In the genomic region with DNA sequence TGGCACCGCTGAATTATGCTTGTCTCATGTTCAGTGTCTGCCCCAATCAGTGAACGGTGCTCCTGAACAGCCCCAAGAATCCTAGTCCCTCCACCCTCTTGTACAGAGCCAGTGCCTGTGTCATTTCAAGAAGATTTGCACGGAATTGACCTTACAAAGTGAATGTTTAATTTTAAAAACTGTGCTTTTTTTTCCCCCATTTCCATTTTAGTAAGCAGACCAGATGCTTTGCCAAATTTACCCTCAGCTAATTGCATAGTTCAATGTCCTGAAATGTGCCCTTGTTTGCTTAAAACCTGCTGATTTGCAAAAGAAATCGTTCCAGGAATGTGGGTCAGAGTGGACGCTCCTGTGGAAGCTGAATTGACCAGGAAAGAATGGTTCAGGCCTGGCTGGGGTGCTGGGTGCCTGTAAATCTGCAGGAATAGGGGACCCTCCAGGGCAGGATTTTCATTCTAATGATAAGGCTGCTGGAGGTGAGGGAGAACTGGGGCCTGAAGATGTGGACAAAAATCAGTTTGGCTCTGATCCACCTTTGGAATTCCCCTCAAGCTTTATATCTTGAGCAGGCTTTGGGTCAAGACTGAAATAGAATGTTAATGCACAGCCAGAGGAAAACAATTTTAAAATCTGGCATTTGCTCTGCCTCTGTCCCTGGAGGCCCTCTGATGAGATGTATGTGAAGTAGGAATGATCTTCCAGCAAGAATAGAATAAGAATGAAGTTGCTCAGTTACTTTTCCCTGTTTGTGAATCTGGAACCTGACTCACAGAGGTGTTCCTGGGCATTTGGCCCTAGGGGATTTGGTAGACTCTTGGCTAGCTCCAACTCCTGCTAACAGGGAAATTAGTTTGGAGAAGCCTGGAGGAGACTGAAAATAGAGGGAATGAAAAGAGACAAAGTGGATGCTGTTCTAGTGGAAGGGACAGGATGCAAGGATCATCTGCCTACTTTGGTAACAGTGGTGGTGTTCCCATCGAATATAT, we compare ENCODE assay signal across 1 cellular context.
TF ChIP-seq lines count a peak whose summit lies in the region.

No MANE protein-coding gene starts in this region.

TF ChIP-seq in HepG2, 621 proteins besides CTCF, POLR2A, EP300 and RAD21 (continued from another document and continues in another):
- TF ChIP-seq ZNF503 (CRISPR knock-in tag; IDR thresholded peaks at IDR 0.05): peak; percentile 45; the same call in 1 of the 2 replicates
- peak; percentile 60; the same call in 1 of the 2 replicates for TF ChIP-seq ZNF33B (CRISPR knock-in tag; IDR thresholded peaks at IDR 0.05)
- TF ChIP-seq ZNF710 (CRISPR knock-in tag; IDR thresholded peaks at IDR 0.05; ENCODE audit: borderline replicate concordance): peak; percentile 28; the same call in 1 of the 2 replicates
- peak; percentile 57; the same call in 1 of the 2 replicates for TF ChIP-seq NCOA2 (CRISPR knock-in tag; IDR thresholded peaks at IDR 0.05)
- peak; percentile 50; the same call in 1 of the 2 replicates for TF ChIP-seq LCORL (IDR thresholded peaks at IDR 0.05)
- TF ChIP-seq LCORL (CRISPR knock-in tag; IDR thresholded peaks at IDR 0.05): peak; percentile 88; the same call in 1 of the 2 replicates
- peak; percentile 82 for TF ChIP-seq PAXIP1 (CRISPR knock-in tag; conservative IDR thresholded peaks at IDR 0.05)
- no peak for TF ChIP-seq MYNN (CRISPR knock-in tag; IDR thresholded peaks at IDR 0.05; ENCODE audit: low read depth)
- TF ChIP-seq TBX2 (CRISPR knock-in tag; IDR thresholded peaks at IDR 0.05; ENCODE audit: borderline replicate concordance): peak; percentile 67; the same call in 1 of the 2 replicates
- peak; percentile 70; the same call in 1 of the 2 replicates for TF ChIP-seq ZNF292 (CRISPR knock-in tag; IDR thresholded peaks at IDR 0.05; ENCODE audit: borderline replicate concordance, low read depth)
- 0 out of 2 replicates have a peak, but pooled peaks have one; percentile 41 for TF ChIP-seq ZBTB43 (CRISPR knock-in tag; conservative IDR thresholded peaks at IDR 0.05)
- TF ChIP-seq MEF2D (CRISPR knock-in tag; IDR thresholded peaks at IDR 0.05): 0 out of 2 replicates have a peak, but pooled peaks have one; percentile 29
- no peak for TF ChIP-seq MNT (IDR thresholded peaks at IDR 0.05)
- TF ChIP-seq MED1 (CRISPR knock-in tag; IDR thresholded peaks at IDR 0.05): peak; percentile 78
- TF ChIP-seq MEIS2 (CRISPR knock-in tag; IDR thresholded peaks at IDR 0.05): no peak
- TF ChIP-seq MEIS1 (CRISPR knock-in tag; IDR thresholded peaks at IDR 0.05; ENCODE audit: borderline replicate concordance): no peak
- TF ChIP-seq ZBTB8A (CRISPR knock-in tag; IDR thresholded peaks at IDR 0.05; ENCODE audit: borderline replicate concordance, low read depth): no peak
- TF ChIP-seq TGIF2 (CRISPR knock-in tag; IDR thresholded peaks at IDR 0.05): 0 out of 2 replicates have a peak, but pooled peaks have one; percentile 48
- TF ChIP-seq, protein P1, sequence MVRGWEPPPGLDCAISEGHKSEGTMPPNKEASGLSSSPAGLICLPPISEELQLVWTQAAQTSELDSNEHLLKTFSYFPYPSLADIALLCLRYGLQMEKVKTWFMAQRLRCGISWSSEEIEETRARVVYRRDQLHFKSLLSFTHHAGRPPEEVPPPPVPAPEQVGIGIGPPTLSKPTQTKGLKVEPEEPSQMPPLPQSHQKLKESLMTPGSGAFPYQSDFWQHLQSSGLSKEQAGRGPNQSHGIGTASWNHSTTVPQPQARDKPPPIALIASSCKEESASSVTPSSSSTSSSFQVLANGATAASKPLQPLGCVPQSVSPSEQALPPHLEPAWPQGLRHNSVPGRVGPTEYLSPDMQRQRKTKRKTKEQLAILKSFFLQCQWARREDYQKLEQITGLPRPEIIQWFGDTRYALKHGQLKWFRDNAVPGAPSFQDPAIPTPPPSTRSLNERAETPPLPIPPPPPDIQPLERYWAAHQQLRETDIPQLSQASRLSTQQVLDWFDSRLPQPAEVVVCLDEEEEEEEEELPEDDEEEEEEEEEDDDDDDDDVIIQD (CRISPR knock-in tag; IDR thresholded peaks at IDR 0.05; ENCODE audit: low read depth): peak; percentile 41; the same call in 1 of the 2 replicates
- TF ChIP-seq KDM6A (CRISPR knock-in tag; IDR thresholded peaks at IDR 0.05; ENCODE audit: low read depth): no peak
- no peak for TF ChIP-seq HIVEP1 (CRISPR knock-in tag; IDR thresholded peaks at IDR 0.05)
- peak; percentile 51; the same call in 1 of the 2 replicates for TF ChIP-seq POGZ (CRISPR knock-in tag; IDR thresholded peaks at IDR 0.05)
- TF ChIP-seq MIXL1 (CRISPR knock-in tag; IDR thresholded peaks at IDR 0.05): peak; percentile 73; the same call in 1 of the 2 replicates
- peak; percentile 6; the same call in 1 of the 2 replicates for TF ChIP-seq HNF4G (IDR thresholded peaks at IDR 0.05; ENCODE audit: borderline replicate concordance, low read depth, low read length)
- no peak for TF ChIP-seq HNF4G (CRISPR knock-in tag; IDR thresholded peaks at IDR 0.05; ENCODE audit: borderline replicate concordance, low read depth)
- no peak for TF ChIP-seq TCF7L2 (IDR thresholded peaks at IDR 0.05; ENCODE audit: low read depth, low read length)
- TF ChIP-seq, protein P2, sequence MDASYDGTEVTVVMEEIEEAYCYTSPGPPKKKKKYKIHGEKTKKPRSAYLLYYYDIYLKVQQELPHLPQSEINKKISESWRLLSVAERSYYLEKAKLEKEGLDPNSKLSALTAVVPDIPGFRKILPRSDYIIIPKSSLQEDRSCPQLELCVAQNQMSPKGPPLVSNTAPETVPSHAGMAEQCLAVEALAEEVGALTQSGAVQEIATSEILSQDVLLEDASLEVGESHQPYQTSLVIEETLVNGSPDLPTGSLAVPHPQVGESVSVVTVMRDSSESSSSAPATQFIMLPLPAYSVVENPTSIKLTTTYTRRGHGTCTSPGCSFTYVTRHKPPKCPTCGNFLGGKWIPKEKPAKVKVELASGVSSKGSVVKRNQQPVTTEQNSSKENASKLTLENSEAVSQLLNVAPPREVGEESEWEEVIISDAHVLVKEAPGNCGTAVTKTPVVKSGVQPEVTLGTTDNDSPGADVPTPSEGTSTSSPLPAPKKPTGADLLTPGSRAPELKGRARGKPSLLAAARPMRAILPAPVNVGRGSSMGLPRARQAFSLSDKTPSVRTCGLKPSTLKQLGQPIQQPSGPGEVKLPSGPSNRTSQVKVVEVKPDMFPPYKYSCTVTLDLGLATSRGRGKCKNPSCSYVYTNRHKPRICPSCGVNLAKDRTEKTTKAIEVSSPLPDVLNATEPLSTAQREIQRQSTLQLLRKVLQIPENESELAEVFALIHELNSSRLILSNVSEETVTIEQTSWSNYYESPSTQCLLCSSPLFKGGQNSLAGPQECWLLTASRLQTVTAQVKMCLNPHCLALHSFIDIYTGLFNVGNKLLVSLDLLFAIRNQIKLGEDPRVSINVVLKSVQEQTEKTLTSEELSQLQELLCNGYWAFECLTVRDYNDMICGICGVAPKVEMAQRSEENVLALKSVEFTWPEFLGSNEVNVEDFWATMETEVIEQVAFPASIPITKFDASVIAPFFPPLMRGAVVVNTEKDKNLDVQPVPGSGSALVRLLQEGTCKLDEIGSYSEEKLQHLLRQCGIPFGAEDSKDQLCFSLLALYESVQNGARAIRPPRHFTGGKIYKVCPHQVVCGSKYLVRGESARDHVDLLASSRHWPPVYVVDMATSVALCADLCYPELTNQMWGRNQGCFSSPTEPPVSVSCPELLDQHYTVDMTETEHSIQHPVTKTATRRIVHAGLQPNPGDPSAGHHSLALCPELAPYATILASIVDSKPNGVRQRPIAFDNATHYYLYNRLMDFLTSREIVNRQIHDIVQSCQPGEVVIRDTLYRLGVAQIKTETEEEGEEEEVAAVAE (CRISPR knock-in tag; IDR thresholded peaks at IDR 0.05; ENCODE audit: borderline replicate concordance): 0 out of 2 replicates have a peak, but pooled peaks have one; percentile 20
- TF ChIP-seq MAFG (CRISPR knock-in tag; IDR thresholded peaks at IDR 0.05): peak; percentile 58
- TF ChIP-seq HDAC2 (CRISPR knock-in tag; IDR thresholded peaks at IDR 0.05): peak; percentile 62; the same call in 1 of the 2 replicates
- peak; percentile 54 for TF ChIP-seq HNF4A (CRISPR knock-in tag; IDR thresholded peaks at IDR 0.05)
- 0 out of 2 replicates have a peak, but pooled peaks have one; percentile 47 for TF ChIP-seq ZNF337 (CRISPR knock-in tag; IDR thresholded peaks at IDR 0.05; ENCODE audit: borderline replicate concordance, low read depth)
- peak; percentile 48 for TF ChIP-seq FOXP4 (CRISPR knock-in tag; IDR thresholded peaks at IDR 0.05)
- TF ChIP-seq SOX6 (IDR thresholded peaks at IDR 0.05): no peak
- peak; percentile 54; the same call in 1 of the 2 replicates for TF ChIP-seq SOX6 (CRISPR knock-in tag; IDR thresholded peaks at IDR 0.05)
- TF ChIP-seq GATAD2A (CRISPR knock-in tag; IDR thresholded peaks at IDR 0.05): peak; percentile 59
